25 cellular contexts compared by ENCODE assay signal in genomic region chr10:95536894-95537542, GRCh38. TPM values are rescaled to one million over a fixed set of nuclear protein-coding genes. Genes with fewer than 3 reads are reported as not detected.
DNase-seq lines count a peak whose midpoint lies in the region; ATAC-seq and TF ChIP-seq lines count a peak whose summit lies in the region.
"Had no signal": no experiment of that assay in that cellular context is flagged by ENCODE, and none has a peak within 500 bp of the region (broad histone marks: within the 10 kb centered on the region; RNA-seq: fewer than 3 reads in every experiment).

No MANE protein-coding gene starts in this region.

- peak overlapping the region; percentile 84 to 93 for H3K27ac ChIP-seq in coronary artery
- H3K27ac ChIP-seq in lung (ENCODE audit: low read depth in 1 of 2, low read length in 1 of 2), result peak overlapping the region; percentile 28 to 60
- peak overlapping the region; percentile 40 for H3K27ac ChIP-seq in temporal lobe (ENCODE audit: low read depth, low read length)
- H3K27ac ChIP-seq: ovary, SK-N-MC had no signal

- TF ChIP-seq CTCF in coronary artery (IDR thresholded peaks at IDR 0.05), result no peak
- TF ChIP-seq CTCF in lung (IDR thresholded peaks at IDR 0.05; ENCODE audit: control extremely low read depth, extremely low read depth), result no peak

- DNase-seq in M059J (ENCODE audit: low read depth) (peak; percentile 19), coronary artery (ENCODE audit: low spot score) (no peak), lung (ENCODE audit: low spot score) (no peak), NCI-H82 treated with DMSO at 0.1 percent for 48 hours (lab: John Stamatoyannopoulos, UW; ENCODE audit: unreplicated experiment) (no peak), T1000 (lab: John Stamatoyannopoulos, UW) (no peak)
- DNase-seq: activated CD4-positive, alpha-beta T cell treated with anti-CD3 and anti-CD28 coated beads for 36 hours; activated effector memory CD4-positive, alpha-beta T cell treated with anti-CD3 and anti-CD28 coated beads, Interleukin-2, amount 50 U/mL, for 16 hours; CD4-positive, CD25-positive, alpha-beta regulatory T cell; central memory CD4-positive, alpha-beta T cell; DMS53; effector memory CD4-positive, alpha-beta T cell; KG1; kidney glomerular epithelial cell; naive B cell; NCI-H1105; NCI-H2107; NCI-H524; ovary; stimulated activated CD4-positive, alpha-beta T cell treated with anti-CD3 and anti-CD28 coated beads, Interleukin-4, amount 100 ng/mL, for 4 hours; substantia nigra had no signal

- ATAC-seq in lung (ENCODE audit: insufficient read depth, low FRiP score), result no peak
- ATAC-seq in GM19023 (IDR thresholded peaks at IDR 0.05; ENCODE audit: unreplicated experiment), result no peak
- ATAC-seq in activated T-helper 17 cell treated with anti-CD3 and anti-CD28 coated beads, Interleukin-2, amount 50 U/mL, for 72 hours (replicated peaks), result no peak
- ATAC-seq: activated CD4-positive, alpha-beta T cell treated with anti-CD3 and anti-CD28 coated beads for 36 hours had no signal

- H3K4me3 ChIP-seq in coronary artery (peak overlapping the region; percentile 35), lung (no peak overlapping the region)
- H3K4me3 ChIP-seq: ovary, SK-N-MC, smooth muscle cell had no signal

- 88 to 96% methylated on average over 8 of the region's 8 CpGs for whole genome bisulfite sequencing in lung, 2 donors

- no peaks in the 10 kb centered on the region for H3K36me3 Mint-ChIP-seq in activated T-helper 17 cell treated with anti-CD3 and anti-CD28 coated beads, Interleukin-2, amount 50 U/mL, for 72 hours (ENCODE audit: low read depth)
- H3K36me3 Mint-ChIP-seq: CD4-positive, CD25-positive, alpha-beta regulatory T cell; naive B cell had no signal

- H3K27me3 Mint-ChIP-seq in activated T-helper 17 cell treated with anti-CD3 and anti-CD28 coated beads, Interleukin-2, amount 50 U/mL, for 72 hours, result no peaks in the 10 kb centered on the region
- H3K27me3 Mint-ChIP-seq: activated CD4-positive, alpha-beta T cell treated with anti-CD3 and anti-CD28 coated beads for 36 hours had no signal

- no peak overlapping the region for H3K27ac Mint-ChIP-seq in activated T-helper 17 cell treated with anti-CD3 and anti-CD28 coated beads, Interleukin-2, amount 50 U/mL, for 72 hours
- H3K27ac Mint-ChIP-seq: activated CD4-positive, alpha-beta T cell treated with anti-CD3 and anti-CD28 coated beads for 36 hours; CD4-positive, CD25-positive, alpha-beta regulatory T cell had no signal

- H3K9me3 Mint-ChIP-seq in activated T-helper 17 cell treated with anti-CD3 and anti-CD28 coated beads, Interleukin-2, amount 50 U/mL, for 72 hours, result no peaks in the 10 kb centered on the region
- H3K9me3 Mint-ChIP-seq: naive B cell had no signal

- H3K9me3 ChIP-seq in lung (ENCODE audit: control insufficient read depth in 2 of 2, insufficient read depth in 1 of 2, low read length in 1 of 2), result no peaks in the 10 kb centered on the region
- H3K9me3 ChIP-seq: ovary had no signal

- no peak overlapping the region for H3K4me3 Mint-ChIP-seq in activated T-helper 17 cell treated with anti-CD3 and anti-CD28 coated beads, Interleukin-2, amount 50 U/mL, for 72 hours
- H3K4me3 Mint-ChIP-seq: activated CD4-positive, alpha-beta T cell treated with anti-CD3 and anti-CD28 coated beads for 36 hours; CD4-positive, CD25-positive, alpha-beta regulatory T cell; naive B cell had no signal

- H3K27me3 ChIP-seq in lung (ENCODE audit: control insufficient read depth, insufficient read depth), result no peaks in the 10 kb centered on the region
- H3K27me3 ChIP-seq: ovary had no signal

- H3K4me1 Mint-ChIP-seq in activated T-helper 17 cell treated with anti-CD3 and anti-CD28 coated beads, Interleukin-2, amount 50 U/mL, for 72 hours, result no peaks in the 10 kb centered on the region
- H3K4me1 Mint-ChIP-seq: activated CD4-positive, alpha-beta T cell treated with anti-CD3 and anti-CD28 coated beads for 36 hours; CD4-positive, CD25-positive, alpha-beta regulatory T cell; naive B cell had no signal

- no peaks in the 10 kb centered on the region for H3K36me3 ChIP-seq in lung (ENCODE audit: control insufficient read depth in 2 of 2, insufficient read depth in 2 of 2, low read length in 2 of 2)
- H3K36me3 ChIP-seq: ovary had no signal

- H3K4me1 ChIP-seq in lung (ENCODE audit: control insufficient read depth in 2 of 2, insufficient read depth in 2 of 2, low read length in 2 of 2), result peaks cover 29 to 36% of the 10 kb centered on the region in 2 donors

RNA-seq across cellular contexts. Expression of gene SORBS1, which starts 24.2 kb away (rescaled TPM):
- total RNA-seq in M059J (2014; rRNA removed; shearing (Covaris generic)), result 0.57 and 2.4 TPM in 2 replicates
- total RNA-seq in lung (10 to 100 TPM; 68.5 to 68.9 TPM), temporal lobe (101 TPM)
- 10 to 100 TPM; 13.1 to 19.4 TPM for polyA plus RNA-seq in lung
- 1 to 10 TPM; 1.1 to 3.4 TPM for total RNA-seq in activated T-helper 17 cell treated with anti-CD3 and anti-CD28 coated beads, Interleukin-2, amount 50 U/mL, for 72 hours

Comparison
In these comparisons a context has a peak if more than half of its experiments do, and no peak if none do; other contexts are left out.
1. RNA of gene SORBS1, which starts 24.2 kb away (total RNA-seq): 101 TPM in temporal lobe (single experiment) and 68.5 to 68.9 TPM in lung; 1.1 to 3.4 TPM in activated T-helper 17 cell treated with anti-CD3 and anti-CD28 coated beads, Interleukin-2, amount 50 U/mL, for 72 hours and 0.57 to 2.4 TPM in M059J; every median in the first group is over 10 times any median in the second.
2. Peak in every context shown above with its lines, with median percentiles within 50 percentile points of each other: H3K27ac ChIP-seq.